ENCODE assay signal across 1 cellular context in the genomic region with DNA sequence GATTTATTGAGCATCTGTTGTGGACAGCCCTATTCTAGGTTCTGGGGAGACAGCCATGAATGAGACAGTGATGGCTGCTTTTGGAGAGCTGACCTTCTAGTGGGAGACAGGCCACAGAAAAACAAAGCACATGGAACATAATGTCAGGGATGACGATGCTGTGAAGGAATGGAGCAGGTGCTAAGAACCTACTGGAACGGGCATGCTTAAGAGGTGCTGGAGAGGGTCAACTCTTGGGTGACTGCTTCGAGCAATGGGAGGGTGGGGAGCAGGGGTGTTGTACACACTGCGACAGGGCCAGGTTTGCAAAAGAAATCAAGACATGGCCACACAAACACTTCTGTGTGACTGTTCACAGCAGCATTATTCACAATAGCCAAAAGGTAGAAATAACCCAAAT.
TF ChIP-seq lines count a peak whose summit lies in the region.

No MANE protein-coding gene starts in this region.

TF ChIP-seq in IMR-90, 13 proteins besides CTCF, POLR2A, EP300 and RAD21:
- TF ChIP-seq RCOR1 (IDR thresholded peaks at IDR 0.05; ENCODE audit: insufficient replicate concordance, low read length) (no peak), MXI1 (IDR thresholded peaks at IDR 0.05; ENCODE audit: borderline replicate concordance, low read depth, low read length) (no peak), CEBPB (IDR thresholded peaks at IDR 0.05; ENCODE audit: low read depth, low read length) (no peak), FOS (IDR thresholded peaks at IDR 0.05; ENCODE audit: low read depth, low read length) (no peak), SMC3 (IDR thresholded peaks at IDR 0.05; ENCODE audit: low read depth, low read length) (no peak), BHLHE40 (IDR thresholded peaks at IDR 0.05; ENCODE audit: low read depth, low read length) (no peak), CHD1 (IDR thresholded peaks at IDR 0.05; ENCODE audit: low read depth, low read length) (no peak), NFE2L2 (IDR thresholded peaks at IDR 0.05; ENCODE audit: low read depth, low read length) (no peak), MAFK (IDR thresholded peaks at IDR 0.05; ENCODE audit: low read depth, low read length) (no peak), MAZ (IDR thresholded peaks at IDR 0.05; ENCODE audit: borderline replicate concordance, low read depth, low read length) (no peak), RFX5 (IDR thresholded peaks at IDR 0.05; ENCODE audit: low read depth, low read length) (no peak)
- TF ChIP-seq, protein P1, sequence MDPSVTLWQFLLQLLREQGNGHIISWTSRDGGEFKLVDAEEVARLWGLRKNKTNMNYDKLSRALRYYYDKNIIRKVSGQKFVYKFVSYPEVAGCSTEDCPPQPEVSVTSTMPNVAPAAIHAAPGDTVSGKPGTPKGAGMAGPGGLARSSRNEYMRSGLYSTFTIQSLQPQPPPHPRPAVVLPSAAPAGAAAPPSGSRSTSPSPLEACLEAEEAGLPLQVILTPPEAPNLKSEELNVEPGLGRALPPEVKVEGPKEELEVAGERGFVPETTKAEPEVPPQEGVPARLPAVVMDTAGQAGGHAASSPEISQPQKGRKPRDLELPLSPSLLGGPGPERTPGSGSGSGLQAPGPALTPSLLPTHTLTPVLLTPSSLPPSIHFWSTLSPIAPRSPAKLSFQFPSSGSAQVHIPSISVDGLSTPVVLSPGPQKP (IDR thresholded peaks at IDR 0.05; ENCODE audit: borderline replicate concordance, low read depth, low read length), result no peak
- TF ChIP-seq, protein P2, sequence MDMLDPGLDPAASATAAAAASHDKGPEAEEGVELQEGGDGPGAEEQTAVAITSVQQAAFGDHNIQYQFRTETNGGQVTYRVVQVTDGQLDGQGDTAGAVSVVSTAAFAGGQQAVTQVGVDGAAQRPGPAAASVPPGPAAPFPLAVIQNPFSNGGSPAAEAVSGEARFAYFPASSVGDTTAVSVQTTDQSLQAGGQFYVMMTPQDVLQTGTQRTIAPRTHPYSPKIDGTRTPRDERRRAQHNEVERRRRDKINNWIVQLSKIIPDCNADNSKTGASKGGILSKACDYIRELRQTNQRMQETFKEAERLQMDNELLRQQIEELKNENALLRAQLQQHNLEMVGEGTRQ (IDR thresholded peaks at IDR 0.05; ENCODE audit: low read depth, low read length), result no peak
